22 cellular contexts compared by ENCODE assay signal in the genomic region with DNA sequence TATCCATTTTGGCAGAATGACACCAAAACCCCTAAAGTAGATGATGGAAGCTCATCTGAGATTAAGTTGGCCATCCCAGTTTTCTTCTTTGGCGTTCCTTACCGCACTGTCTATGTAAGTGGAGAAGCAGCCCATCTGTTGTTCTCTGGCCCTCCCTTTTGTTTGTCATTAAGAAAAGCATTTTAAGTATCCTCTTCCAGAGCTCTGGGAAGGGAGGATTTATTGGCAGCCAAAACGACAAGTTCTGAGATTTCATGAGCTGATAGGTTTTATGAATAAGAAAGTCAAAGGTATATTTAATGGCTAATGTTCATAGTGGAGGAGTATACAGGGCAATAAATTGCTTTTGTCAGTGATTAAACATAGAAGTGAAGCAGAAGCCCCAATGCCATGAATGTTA.
"Had no signal": no experiment of that assay in that cellular context is flagged by ENCODE, and none has a peak within 500 bp of the region (broad histone marks: within the 10 kb centered on the region; RNA-seq: fewer than 3 reads in every experiment).

No MANE protein-coding gene starts in this region.

- DNase-seq: activated CD4-positive, alpha-beta T cell treated with anti-CD3 and anti-CD28 coated beads for 36 hours; activated CD4-positive, alpha-beta T cell treated with anti-CD3 and anti-CD28 coated beads, Interleukin-2, amount 50 U/mL, for 4 hours; activated CD8-positive, alpha-beta memory T cell treated with anti-CD3 and anti-CD28 coated beads for 24 hours; activated CD8-positive, alpha-beta memory T cell treated with anti-CD3 and anti-CD28 coated beads, Interleukin-2, amount 50 U/mL, for 4 hours; activated T-cell treated with anti-CD3 and anti-CD28 coated beads, Interleukin-2, amount 50 U/mL, for 24 hours; aorta; caudate nucleus; dermis blood vessel endothelial cell; effector CD8-positive, alpha-beta T cell; left colon; stimulated activated CD4-positive, alpha-beta T cell treated with anti-CD3 and anti-CD28 coated beads, Interleukin-2, amount 100 ng/mL, for 24 hours; stimulated activated naive CD8-positive, alpha-beta T cell treated with anti-CD3 and anti-CD28 coated beads, Interleukin-15, amount 100 ng/mL, for 72 hours; T-helper 9 cell had no signal

- H3K4me1 ChIP-seq: parathyroid adenoma, tibial artery had no signal

- H3K27me3 ChIP-seq: tibial artery had no signal

- H2AFZ ChIP-seq: parathyroid adenoma had no signal

- H3K4me3 ChIP-seq: skin epidermis, tibial artery had no signal

- H3K27ac ChIP-seq: parathyroid adenoma, skin epidermis, tibial artery had no signal

- FAIRE-seq: frontal cortex, islet of Langerhans had no signal

- H3K9me3 ChIP-seq: tibial artery had no signal

- ATAC-seq: activated CD4-positive, alpha-beta T cell treated with anti-CD3 and anti-CD28 coated beads for 36 hours; activated naive CD4-positive, alpha-beta T cell treated with anti-CD3 and anti-CD28 coated beads, Interleukin-2, amount 50 U/mL, for 72 hours; activated T-helper 17 cell treated with anti-CD3 and anti-CD28 coated beads, Interleukin-2, amount 50 U/mL, for 72 hours; left colon; stimulated activated effector memory CD8-positive, alpha-beta T cell treated with anti-CD3 and anti-CD28 coated beads, Interleukin-12 subunit alpha, Interleukin-12 subunit beta, amount 100 ng/mL, for 72 hours; stimulated activated naive CD8-positive, alpha-beta T cell treated with anti-CD3 and anti-CD28 coated beads, Interleukin-15, amount 100 ng/mL, for 72 hours; WTC11 had no signal

- H3K9ac ChIP-seq: parathyroid adenoma had no signal

- H3K36me3 ChIP-seq: tibial artery had no signal

- H3K79me2 ChIP-seq: parathyroid adenoma had no signal
